1 cellular context compared by ENCODE assay signal in genomic region chr14:32256606-32257005, GRCh38.
TF ChIP-seq lines count a peak whose summit lies in the region.

No MANE protein-coding gene starts in this region.

TF ChIP-seq in IMR-90, 13 proteins besides CTCF, POLR2A, EP300 and RAD21 (continued from another document):
- TF ChIP-seq NFE2L2 (IDR thresholded peaks at IDR 0.05; ENCODE audit: low read depth, low read length) (no peak), USF2 (IDR thresholded peaks at IDR 0.05; ENCODE audit: low read depth, low read length) (no peak), ELK1 (IDR thresholded peaks at IDR 0.05; ENCODE audit: borderline replicate concordance, low read depth, low read length) (no peak)
